ENCODE assay signal across 14 cellular contexts in the genomic region with DNA sequence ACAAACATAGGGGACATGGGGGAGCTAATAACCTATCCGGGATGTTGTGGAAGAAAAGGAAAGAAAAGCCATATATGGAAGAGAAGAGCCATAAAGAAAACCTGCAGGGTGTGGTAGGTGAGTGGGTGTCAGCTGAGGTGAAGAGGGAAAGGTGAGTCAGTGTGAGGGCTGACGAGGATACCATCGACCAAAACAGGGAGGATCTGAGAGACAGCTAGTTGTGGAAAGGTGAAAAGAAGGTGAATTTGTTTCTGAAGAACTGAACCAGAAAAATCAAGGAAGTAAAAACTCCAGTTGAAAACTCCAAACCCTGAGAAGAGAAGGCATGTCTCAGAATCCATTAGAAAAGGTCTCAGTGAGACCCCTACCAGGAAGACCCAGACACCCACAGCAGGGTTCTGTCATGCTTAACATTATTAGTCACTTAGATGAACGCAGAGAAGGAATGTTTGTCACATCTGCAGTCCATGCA.
DNase-seq lines count a peak whose midpoint lies in the region; TF ChIP-seq lines count a peak whose summit lies in the region.
"Had no signal": no experiment of that assay in that cellular context is flagged by ENCODE, and none has a peak within 500 bp of the region (broad histone marks: within the 10 kb centered on the region; RNA-seq: fewer than 3 reads in every experiment).

No MANE protein-coding gene starts in this region.

- TF ChIP-seq EP300 in Ishikawa (IDR thresholded peaks at IDR 0.05; ENCODE audit: borderline replicate concordance), result no peak

- H3K9me3 ChIP-seq in duodenal mucosa (ENCODE audit: control insufficient read depth in 1 of 2, low read length in 2 of 2) (no peaks in the 10 kb centered on the region), muscle layer of duodenum (ENCODE audit: control insufficient read depth in 1 of 2, low read length in 2 of 2) (no peaks in the 10 kb centered on the region)
- H3K9me3 ChIP-seq: sigmoid colon had no signal

- no peaks in the 10 kb centered on the region for H3K36me3 ChIP-seq in duodenal mucosa (ENCODE audit: control insufficient read depth in 1 of 2, insufficient read depth in 2 of 2, low read length in 2 of 2)
- H3K36me3 ChIP-seq in muscle layer of duodenum (ENCODE audit: control insufficient read depth in 1 of 2, insufficient read depth in 2 of 2, low read length in 2 of 2), result no peaks in the 10 kb centered on the region
- H3K36me3 ChIP-seq: sigmoid colon had no signal

- H3K27ac ChIP-seq in duodenal mucosa (ENCODE audit: low read depth, low read length), result peak overlapping the region; percentile 58
- peak overlapping the region; percentile 73 for H3K27ac ChIP-seq in muscle layer of duodenum (ENCODE audit: low read length)
- H3K27ac ChIP-seq: sigmoid colon had no signal

- H3K4me3 ChIP-seq in GM12865 (ENCODE audit: low read depth, low read length) (peak overlapping the region; percentile 81), duodenal mucosa (ENCODE audit: low read depth in 1 of 2, low read length in 2 of 2) (peak overlapping the region; percentile 44 to 73), muscle layer of duodenum (ENCODE audit: low read depth in 1 of 2, low read length in 2 of 2) (peak overlapping the region in 1 of 2 donors; percentile 4)
- H3K4me3 ChIP-seq: sigmoid colon had no signal

- TF ChIP-seq RAD21 in Ishikawa (IDR thresholded peaks at IDR 0.05; ENCODE audit: low read depth), result no peak

- H3K9ac ChIP-seq in duodenal mucosa (ENCODE audit: low read depth in 1 of 2, low read length in 2 of 2), result peak overlapping the region in 1 of 2 donors; percentile 53

- DNase-seq in GM12865 (ENCODE audit: low read depth) (no peak), hepatic stellate cell (ENCODE audit: low spot score) (no peak), NCI-H2171 treated with DMSO at 0.1 percent for 48 hours (lab: John Stamatoyannopoulos, UW) (no peak), NCI-H2081 treated with DMSO at 0.1 percent for 48 hours (lab: John Stamatoyannopoulos, UW) (no peak)
- DNase-seq: activated CD4-positive, CD25-positive, alpha-beta regulatory T cell; activated gamma-delta T cell treated with Interleukin-2 at 50 U/mL for 16 hours; aorta; immature natural killer cell; IMR-90; NCI-H82; sigmoid colon had no signal

- no peak for TF ChIP-seq CTCF in GM12865 (IDR thresholded peaks at IDR 0.05; ENCODE audit: insufficient read depth, low read depth, low read length, missing control alignments)

- H3K27me3 ChIP-seq in duodenal mucosa (ENCODE audit: control insufficient read depth in 1 of 2, insufficient read depth in 2 of 2, low read length in 2 of 2), result no peaks in the 10 kb centered on the region
- H3K27me3 ChIP-seq in muscle layer of duodenum (ENCODE audit: low read depth, low read length), result no peaks in the 10 kb centered on the region
- H3K27me3 ChIP-seq: sigmoid colon had no signal

- H3K4me1 ChIP-seq in duodenal mucosa (ENCODE audit: control insufficient read depth in 1 of 2, insufficient read depth in 2 of 2, low read length in 2 of 2) (peaks cover 59 to 72% of the 10 kb centered on the region in 2 donors), muscle layer of duodenum (ENCODE audit: control insufficient read depth in 1 of 2, insufficient read depth in 2 of 2, low read length in 2 of 2) (peaks cover 7 to 12% of the 10 kb centered on the region in 2 donors)

TF ChIP-seq in Ishikawa, 13 proteins besides CTCF, POLR2A, EP300 and RAD21:
- TF ChIP-seq, protein P1, sequence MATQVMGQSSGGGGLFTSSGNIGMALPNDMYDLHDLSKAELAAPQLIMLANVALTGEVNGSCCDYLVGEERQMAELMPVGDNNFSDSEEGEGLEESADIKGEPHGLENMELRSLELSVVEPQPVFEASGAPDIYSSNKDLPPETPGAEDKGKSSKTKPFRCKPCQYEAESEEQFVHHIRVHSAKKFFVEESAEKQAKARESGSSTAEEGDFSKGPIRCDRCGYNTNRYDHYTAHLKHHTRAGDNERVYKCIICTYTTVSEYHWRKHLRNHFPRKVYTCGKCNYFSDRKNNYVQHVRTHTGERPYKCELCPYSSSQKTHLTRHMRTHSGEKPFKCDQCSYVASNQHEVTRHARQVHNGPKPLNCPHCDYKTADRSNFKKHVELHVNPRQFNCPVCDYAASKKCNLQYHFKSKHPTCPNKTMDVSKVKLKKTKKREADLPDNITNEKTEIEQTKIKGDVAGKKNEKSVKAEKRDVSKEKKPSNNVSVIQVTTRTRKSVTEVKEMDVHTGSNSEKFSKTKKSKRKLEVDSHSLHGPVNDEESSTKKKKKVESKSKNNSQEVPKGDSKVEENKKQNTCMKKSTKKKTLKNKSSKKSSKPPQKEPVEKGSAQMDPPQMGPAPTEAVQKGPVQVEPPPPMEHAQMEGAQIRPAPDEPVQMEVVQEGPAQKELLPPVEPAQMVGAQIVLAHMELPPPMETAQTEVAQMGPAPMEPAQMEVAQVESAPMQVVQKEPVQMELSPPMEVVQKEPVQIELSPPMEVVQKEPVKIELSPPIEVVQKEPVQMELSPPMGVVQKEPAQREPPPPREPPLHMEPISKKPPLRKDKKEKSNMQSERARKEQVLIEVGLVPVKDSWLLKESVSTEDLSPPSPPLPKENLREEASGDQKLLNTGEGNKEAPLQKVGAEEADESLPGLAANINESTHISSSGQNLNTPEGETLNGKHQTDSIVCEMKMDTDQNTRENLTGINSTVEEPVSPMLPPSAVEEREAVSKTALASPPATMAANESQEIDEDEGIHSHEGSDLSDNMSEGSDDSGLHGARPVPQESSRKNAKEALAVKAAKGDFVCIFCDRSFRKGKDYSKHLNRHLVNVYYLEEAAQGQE (IDR thresholded peaks at IDR 0.05; ENCODE audit: low read depth), result no peak
- TF ChIP-seq, protein P2, sequence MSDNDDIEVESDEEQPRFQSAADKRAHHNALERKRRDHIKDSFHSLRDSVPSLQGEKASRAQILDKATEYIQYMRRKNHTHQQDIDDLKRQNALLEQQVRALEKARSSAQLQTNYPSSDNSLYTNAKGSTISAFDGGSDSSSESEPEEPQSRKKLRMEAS (IDR thresholded peaks at IDR 0.05), result 0 out of 2 replicates have a peak, but pooled peaks have one; percentile 31
